ENCODE assay signal across 18 cellular contexts in the genomic region with DNA sequence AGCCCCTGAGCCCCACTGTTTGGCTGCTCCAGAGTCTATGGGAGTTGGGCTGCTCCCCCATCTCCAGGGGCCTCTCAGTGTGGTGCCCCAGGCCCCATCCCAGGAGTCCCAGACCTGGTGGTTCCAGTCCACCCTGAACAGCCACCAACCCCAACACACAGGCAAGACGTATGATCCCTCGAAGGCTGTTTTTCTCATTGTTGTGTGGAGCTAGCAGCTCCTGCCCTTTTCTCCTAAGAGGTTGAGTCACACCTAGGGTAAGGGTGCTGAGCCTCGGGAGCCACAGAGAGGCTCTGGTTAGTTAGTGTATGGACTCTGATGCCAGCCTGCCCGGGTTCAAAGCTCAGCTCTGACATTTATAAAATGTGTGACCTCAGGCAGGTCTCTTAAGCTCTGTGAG. TPM values are rescaled to one million over a fixed set of nuclear protein-coding genes. Genes with fewer than 3 reads are reported as not detected.
DNase-seq lines count a peak whose midpoint lies in the region; ATAC-seq and TF ChIP-seq lines count a peak whose summit lies in the region.
"Had no signal": no experiment of that assay in that cellular context is flagged by ENCODE, and none has a peak within 500 bp of the region (broad histone marks: within the 10 kb centered on the region; RNA-seq: fewer than 3 reads in every experiment).

No MANE protein-coding gene starts in this region.

- H3K36me3 ChIP-seq in right atrium auricular region, result peaks cover 12% of the 10 kb centered on the region
- H3K36me3 ChIP-seq in esophagus squamous epithelium, result peaks cover 3 to 37% (median 4%) of the 10 kb centered on the region in 3 donors
- no peaks in the 10 kb centered on the region for H3K36me3 ChIP-seq in parathyroid adenoma (ENCODE audit: control insufficient read depth, insufficient read depth, low read length)
- no peaks in the 10 kb centered on the region for H3K36me3 ChIP-seq in spleen

- H3K4me3 Mint-ChIP-seq in progenitor cell of endocrine pancreas (ENCODE audit: low read depth), result no peak overlapping the region
- H3K4me3 Mint-ChIP-seq: activated naive CD4-positive, alpha-beta T cell treated with anti-CD3 and anti-CD28 coated beads, Interleukin-2, amount 50 U/mL, for 24 hours; naive thymus-derived CD8-positive, alpha-beta T cell; WTC11 had no signal

- H3K27ac Mint-ChIP-seq in progenitor cell of endocrine pancreas, result no peak overlapping the region
- H3K27ac Mint-ChIP-seq: activated naive CD4-positive, alpha-beta T cell treated with anti-CD3 and anti-CD28 coated beads, Interleukin-2, amount 50 U/mL, for 24 hours; naive thymus-derived CD8-positive, alpha-beta T cell; WTC11 had no signal

- H3K27ac ChIP-seq in right atrium auricular region (peak overlapping the region; percentile 64 to 77), esophagus squamous epithelium (peak overlapping the region; percentile 87 to 96 (median 94)), parathyroid adenoma (peak overlapping the region; percentile 56), spleen (peak overlapping the region in 2 of 8 donors; percentile 35 to 80)
- H3K27ac ChIP-seq: testis had no signal

- no peaks in the 10 kb centered on the region for H3K9me3 ChIP-seq in right atrium auricular region
- no peaks in the 10 kb centered on the region for H3K9me3 ChIP-seq in esophagus squamous epithelium
- no peaks in the 10 kb centered on the region for H3K9me3 ChIP-seq in parathyroid adenoma (ENCODE audit: control insufficient read depth, low read length)
- peaks cover 0 to 4% (median 0%) of the 10 kb centered on the region in 8 donors for H3K9me3 ChIP-seq in spleen
- H3K9me3 ChIP-seq: testis had no signal

- DNase-seq in right atrium auricular region (ENCODE audit: low spot score) (no peak), left ventricle myocardium superior (no peak), esophagus squamous epithelium (lab: John Stamatoyannopoulos, UW) (no peak), spleen (no peak), T-helper 9 cell (no peak), progenitor cell of endocrine pancreas (ENCODE audit: low spot score, unreplicated experiment) (no peak)
- no peak for DNase-seq in stimulated activated CD4-positive, alpha-beta T cell treated with anti-CD3 and anti-CD28 coated beads, Interleukin-15, amount 100 ng/mL, for 24 hours
- DNase-seq: ACHN; cortex of kidney; DMS153; KBM-7; naive thymus-derived CD8-positive, alpha-beta T cell; NCI-H1694 treated with DMSO at 0.1 percent for 48 hours; testis had no signal

- H3K4me1 ChIP-seq in right atrium auricular region (peaks cover 0 to 60% of the 10 kb centered on the region in 2 donors), esophagus squamous epithelium (peaks cover 58 to 73% (median 64%) of the 10 kb centered on the region in 3 donors), parathyroid adenoma (peaks cover 18% of the 10 kb centered on the region), spleen (peaks cover 5 to 42% (median 23%) of the 10 kb centered on the region in 6 donors)

- H3K9ac ChIP-seq in parathyroid adenoma, result no peak overlapping the region

- ATAC-seq in left ventricle myocardium superior, result no peak
- ATAC-seq: naive thymus-derived CD8-positive, alpha-beta T cell; SK-N-SH treated with all-trans-retinoic acid at 6 μM for 48 hours had no signal

- no peaks in the 10 kb centered on the region for H3K27me3 Mint-ChIP-seq in progenitor cell of endocrine pancreas
- H3K27me3 Mint-ChIP-seq: activated naive CD4-positive, alpha-beta T cell treated with anti-CD3 and anti-CD28 coated beads, Interleukin-2, amount 50 U/mL, for 24 hours had no signal

- no peaks in the 10 kb centered on the region for H3K9me3 Mint-ChIP-seq in progenitor cell of endocrine pancreas (ENCODE audit: low read depth)
- H3K9me3 Mint-ChIP-seq: activated naive CD4-positive, alpha-beta T cell treated with anti-CD3 and anti-CD28 coated beads, Interleukin-2, amount 50 U/mL, for 24 hours; naive thymus-derived CD8-positive, alpha-beta T cell; WTC11 had no signal

- no peaks in the 10 kb centered on the region for H3K4me1 Mint-ChIP-seq in progenitor cell of endocrine pancreas (ENCODE audit: low read depth)
- H3K4me1 Mint-ChIP-seq: activated naive CD4-positive, alpha-beta T cell treated with anti-CD3 and anti-CD28 coated beads, Interleukin-2, amount 50 U/mL, for 24 hours had no signal

- H3K4me3 ChIP-seq in right atrium auricular region (no peak overlapping the region), esophagus squamous epithelium (no peak overlapping the region), parathyroid adenoma (ENCODE audit: low read depth, low read length) (no peak overlapping the region), spleen (no peak overlapping the region)
- H3K4me3 ChIP-seq: testis had no signal

- intact Hi-C loops in left ventricle myocardium superior (cut with micrococcal nuclease), result loop anchor here (5.0 to 10.0 kb wide), 2 partner anchors 112 to 285 kb away; no protein-coding TSS in a partner anchor
- intact Hi-C loops in esophagus squamous epithelium (cut with DNase I), result no loop called here
- intact Hi-C loops in spleen (cut with DNase I; ENCODE audit: low total_unique reads), result loop anchor here (5.0 to 10.0 kb wide), 2 partner anchors 105 to 282 kb away; no protein-coding TSS in a partner anchor

- peaks cover 2% of the 10 kb centered on the region for H3K79me2 ChIP-seq in parathyroid adenoma

- TF ChIP-seq POLR2A in esophagus squamous epithelium (IDR thresholded peaks at IDR 0.05), result no peak
- TF ChIP-seq POLR2A in spleen (IDR thresholded peaks at IDR 0.05), result no peak

- 35% methylated on average over 4 of the region's 4 CpGs; no CpG with 5 or more reads in 1 of the 2 donors for WGBS in esophagus squamous epithelium, 2 donors
- 89 to 94% (median 90%) methylated on average over 4 of the region's 4 CpGs for WGBS in spleen, 5 donors

- peaks cover 18% of the 10 kb centered on the region for H3K36me3 Mint-ChIP-seq in progenitor cell of endocrine pancreas (ENCODE audit: insufficient read depth)
- H3K36me3 Mint-ChIP-seq: activated naive CD4-positive, alpha-beta T cell treated with anti-CD3 and anti-CD28 coated beads, Interleukin-2, amount 50 U/mL, for 24 hours; naive thymus-derived CD8-positive, alpha-beta T cell had no signal

- no peak overlapping the region for H3K4me2 ChIP-seq in parathyroid adenoma (ENCODE audit: low read length)

- TF ChIP-seq CTCF in right atrium auricular region (IDR thresholded peaks at IDR 0.05) (no peak), esophagus squamous epithelium (IDR thresholded peaks at IDR 0.05) (no peak), parathyroid adenoma (IDR thresholded peaks at IDR 0.05) (no peak), spleen (IDR thresholded peaks at IDR 0.05 in 8 of 11, conservative IDR thresholded peaks at IDR 0.05 in 3 of 11) (no peak), progenitor cell of endocrine pancreas (IDR thresholded peaks at IDR 0.05; ENCODE audit: unreplicated experiment) (no peak)

- H2AFZ ChIP-seq in parathyroid adenoma, result no peak overlapping the region

- H3K27me3 ChIP-seq in right atrium auricular region, result no peaks in the 10 kb centered on the region
- no peaks in the 10 kb centered on the region for H3K27me3 ChIP-seq in esophagus squamous epithelium
- H3K27me3 ChIP-seq in parathyroid adenoma (ENCODE audit: control insufficient read depth, insufficient read depth, low read length), result no peaks in the 10 kb centered on the region
- peaks cover 0 to 35% (median 0%) of the 10 kb centered on the region in 7 donors for H3K27me3 ChIP-seq in spleen (replicated peaks in 1 of 7)
- H3K27me3 ChIP-seq: testis had no signal

RNA-seq across cellular contexts. Expression of a gene that starts 47.1 kb away (rescaled TPM):
- total RNA-seq in right atrium auricular region, result 100 to 1,000 TPM in 1 of 2 donors, 10 to 100 TPM in 1; 92.8 to 354 TPM
- 93.3 TPM for total RNA-seq in left ventricle myocardium superior
- total RNA-seq in esophagus squamous epithelium, result 100 to 1,000 TPM in 2 of 4 donors, 10 to 100 TPM in 2; 33.7 to 546 (median 86.3) TPM
- total RNA-seq in spleen, result 10 to 100 TPM in 5 of 7 donors, 1 to 10 TPM in 2; 5.2 to 20.3 (median 13.5) TPM
- polyA plus RNA-seq in spleen, result 10 to 100 TPM in 1 of 3 donors, 1 to 10 TPM in 2; 1.9 to 10.4 (median 6.1) TPM
- 257 and 258 TPM in 2 replicates for total RNA-seq in progenitor cell of endocrine pancreas
- total RNA-seq: naive thymus-derived CD8-positive, alpha-beta T cell had no signal
- polyA plus RNA-seq: naive thymus-derived CD8-positive, alpha-beta T cell had no signal
